ENCODE assay signal across 19 cellular contexts in the genomic region with DNA sequence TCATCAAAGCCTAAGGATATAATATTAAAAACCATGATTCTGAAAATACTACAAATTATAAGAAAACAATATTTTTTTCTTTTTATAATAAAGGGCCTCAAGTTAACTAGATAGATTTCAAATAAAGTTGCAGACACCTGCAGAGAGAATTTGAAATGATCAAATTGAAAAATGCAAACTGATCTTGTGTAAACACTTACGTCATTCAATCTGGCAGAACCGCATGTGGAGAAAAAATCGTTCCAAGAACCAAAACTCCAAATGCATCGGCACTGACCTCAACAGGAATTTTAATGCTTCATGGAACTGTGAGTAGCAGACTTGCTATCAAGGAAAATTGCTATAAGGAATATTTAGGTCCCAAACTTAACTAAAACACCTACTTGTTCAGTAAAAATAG. TPM values are rescaled to one million over a fixed set of nuclear protein-coding genes. Genes with fewer than 3 reads are reported as not detected.
DNase-seq lines count a peak whose midpoint lies in the region; ATAC-seq and TF ChIP-seq lines count a peak whose summit lies in the region.
"Had no signal": no experiment of that assay in that cellular context is flagged by ENCODE, and none has a peak within 500 bp of the region (broad histone marks: within the 10 kb centered on the region; RNA-seq: fewer than 3 reads in every experiment).

No MANE protein-coding gene starts in this region.

- CTCF ChIA-PET in T-cell (lab: Charles Lee), result interaction anchor here in 1 of 2 donors (0.6 kb wide), 1 partner anchor 24 kb away, joined by 3 read pairs; no protein-coding TSS in a partner anchor

- ATAC-seq in T-cell (replicated peaks in 1 of 4), result no peak
- ATAC-seq: T-helper 17 cell had no signal

- DNase-seq in NCI-H1092 treated with DMSO at 0.1 percent for 48 hours (lab: John Stamatoyannopoulos, UW) (peak; percentile 25), NCI-H1092 (lab: John Stamatoyannopoulos, UW) (no peak), NCI-H446 treated with DMSO at 0.1 percent for 48 hours (lab: John Stamatoyannopoulos, UW) (peak; percentile 25), epithelial cell of esophagus (ENCODE audit: low read depth) (peak; percentile 9), GM19240 (ENCODE audit: insufficient read length, low spot score) (no peak), T-cell (no peak)
- DNase-seq in stimulated activated CD4-positive, alpha-beta T cell treated with anti-CD3 and anti-CD28 coated beads, Interleukin-1b, Interleukin-23, amount 100 ng/mL, for 48 hours, result no peak
- DNase-seq: 8988T; activated CD4-positive, alpha-beta T cell treated with anti-CD3 and anti-CD28 coated beads for 4 hours; COR-L47; NCI-H2227 treated with DMSO at 0.1 percent for 48 hours; nucleus accumbens; RPMI8226; T-helper 17 cell; tibial artery had no signal

- no peaks in the 10 kb centered on the region for H3K9me3 ChIP-seq in skeletal muscle satellite cell (replicated peaks; ENCODE audit: low read length)
- H3K9me3 ChIP-seq: tibial artery had no signal

- H3K9ac ChIP-seq in skeletal muscle satellite cell (ENCODE audit: low read depth, low read length), result peak overlapping the region; percentile 34
- H3K9ac ChIP-seq: KMS-11 had no signal

- H3K4me2 ChIP-seq in skeletal muscle satellite cell (ENCODE audit: low read length), result peak overlapping the region; percentile 26
- H3K4me2 ChIP-seq: KMS-11 had no signal

- H3K27me3 Mint-ChIP-seq in T-cell, result peaks cover 1 to 7% of the 10 kb centered on the region in 2 donors

- no peaks in the 10 kb centered on the region for H3K9me3 Mint-ChIP-seq in T-cell
- H3K9me3 Mint-ChIP-seq: activated T-helper 1 cell treated with anti-CD3 and anti-CD28 coated beads, Interleukin-12 subunit alpha, Interleukin-12 subunit beta, Interleukin-2, Interleukin-4 antibody, amounts not matched to agents 30 ng/mL and 10 ng/mL and 1 ng/mL, durations not matched to agents 14 hours and 24 hours and 36 hours had no signal

- H3K4me1 ChIP-seq in skeletal muscle satellite cell (ENCODE audit: control insufficient read depth, insufficient read depth, low read length), result peaks cover 34% of the 10 kb centered on the region
- H3K4me1 ChIP-seq: tibial artery had no signal

- H3K27ac Mint-ChIP-seq in T-cell, result no peak overlapping the region
- H3K27ac Mint-ChIP-seq: activated T-helper 1 cell treated with anti-CD3 and anti-CD28 coated beads, Interleukin-12 subunit alpha, Interleukin-12 subunit beta, Interleukin-2, Interleukin-4 antibody, amounts not matched to agents 30 ng/mL and 10 ng/mL and 1 ng/mL, durations not matched to agents 14 hours and 24 hours and 36 hours; T-helper 17 cell had no signal

- POLR2A ChIA-PET in T-cell (lab: Charles Lee), result no interaction called here

- no peaks in the 10 kb centered on the region for H3K36me3 Mint-ChIP-seq in T-cell

- H3K27me3 ChIP-seq in skeletal muscle satellite cell (ENCODE audit: control insufficient read depth, insufficient read depth, low read length), result no peaks in the 10 kb centered on the region
- H3K27me3 ChIP-seq: tibial artery had no signal

- H3K36me3 ChIP-seq in skeletal muscle satellite cell (ENCODE audit: insufficient read depth, low read length), result no peaks in the 10 kb centered on the region
- H3K36me3 ChIP-seq: tibial artery had no signal

- no peak overlapping the region for H3K4me3 ChIP-seq in epithelial cell of esophagus (ENCODE audit: low read length)
- peak overlapping the region; percentile 23 for H3K4me3 ChIP-seq in skeletal muscle satellite cell (ENCODE audit: low read length)
- H3K4me3 ChIP-seq: tibial artery had no signal

- no peaks in the 10 kb centered on the region for H3K4me1 Mint-ChIP-seq in T-cell

- no peak overlapping the region for H3K4me3 Mint-ChIP-seq in T-cell
- H3K4me3 Mint-ChIP-seq: activated T-helper 1 cell treated with anti-CD3 and anti-CD28 coated beads, Interleukin-12 subunit alpha, Interleukin-12 subunit beta, Interleukin-2, Interleukin-4 antibody, amounts not matched to agents 30 ng/mL and 10 ng/mL and 1 ng/mL, durations not matched to agents 14 hours and 24 hours and 36 hours; T-helper 17 cell had no signal

- TF ChIP-seq CTCF in epithelial cell of esophagus (IDR thresholded peaks at IDR 0.05; ENCODE audit: insufficient read depth, low read depth, low read length, missing control alignments), result no peak

RNA-seq across cellular contexts. Expression of a gene that starts 17.2 kb away (rescaled TPM):
- not detected in 2 replicates for total RNA-seq in skeletal muscle satellite cell (2012; rRNA removed)
- 1 to 10 TPM in 2 of 5 donors, under 1 TPM in 2, not detected in 1; 0.20 to 2.3 (median 0.75) TPM for total RNA-seq in T-cell
- total RNA-seq: activated T-helper 1 cell treated with anti-CD3 and anti-CD28 coated beads, Interleukin-12 subunit alpha, Interleukin-12 subunit beta, Interleukin-2, Interleukin-4 antibody, amounts not matched to agents 30 ng/mL and 10 ng/mL and 1 ng/mL, durations not matched to agents 14 hours and 24 hours and 36 hours had no signal

RNA-seq across cellular contexts. Expression of a gene that starts 54.7 kb away (rescaled TPM):
- total RNA-seq in skeletal muscle satellite cell (2012; rRNA removed), result under 0.01 TPM in 1 of 2 replicates, not detected in the other
- total RNA-seq in T-cell, result 1 to 10 TPM in 3 of 5 donors, not detected in 2; 7.4 to 9.2 (median 8.0) TPM
- total RNA-seq: activated T-helper 1 cell treated with anti-CD3 and anti-CD28 coated beads, Interleukin-12 subunit alpha, Interleukin-12 subunit beta, Interleukin-2, Interleukin-4 antibody, amounts not matched to agents 30 ng/mL and 10 ng/mL and 1 ng/mL, durations not matched to agents 14 hours and 24 hours and 36 hours; endothelial cell of umbilical vein; T-helper 17 cell had no signal

Comparison
In these comparisons a context has a peak if more than half of its experiments do, and no peak if none do; other contexts are left out.
1. DNase-seq: peak in NCI-H1092 treated with DMSO at 0.1 percent for 48 hours (single experiment), NCI-H446 treated with DMSO at 0.1 percent for 48 hours (single experiment) and epithelial cell of esophagus (single experiment); none in NCI-H1092 (single experiment), GM19240 (single experiment), T-cell (0 of 34) and stimulated activated CD4-positive, alpha-beta T cell treated with anti-CD3 and anti-CD28 coated beads, Interleukin-1b, Interleukin-23, amount 100 ng/mL, for 48 hours (single experiment).